Comparison of ENCODE assay signal across 17 cellular contexts in the genomic region with DNA sequence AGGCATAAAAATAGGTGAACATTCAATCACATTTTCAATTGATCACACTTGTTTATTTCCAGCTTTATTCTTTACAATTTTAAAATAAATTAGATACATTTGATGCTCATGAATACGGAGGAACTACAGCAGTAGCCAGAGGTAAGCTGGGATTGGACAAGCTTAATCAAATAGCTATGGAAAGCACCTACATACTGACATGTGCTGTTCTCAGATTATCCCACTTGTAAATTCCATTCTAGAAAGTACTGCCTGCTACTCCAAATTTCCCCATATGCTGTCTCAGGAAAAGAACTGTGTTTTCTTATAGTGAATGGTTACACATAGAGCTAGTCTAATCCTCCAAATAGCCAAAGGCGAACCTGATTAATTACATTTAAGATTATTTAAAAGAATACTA.
"Had no signal": no experiment of that assay in that cellular context is flagged by ENCODE, and none has a peak within 500 bp of the region (broad histone marks: within the 10 kb centered on the region; RNA-seq: fewer than 3 reads in every experiment).

No MANE protein-coding gene starts in this region.

- H3K9me3 Mint-ChIP-seq: activated T-cell treated with anti-CD3 and anti-CD28 coated beads, Interleukin-2, amount 50 U/mL, for 72 hours; natural killer cell treated with Interleukin-12 subunit alpha and Interleukin-12 subunit beta and Interleukin-15 and Interleukin-18, amount 100 ng/mL, for 72 hours; stimulated activated naive B cell treated with anti-CD40 and anti-IgM and Interleukin-4, amounts not matched to agents 10 μg/mL and 1 μg/mL and 100 μg/mL, for 72 hours had no signal

- FAIRE-seq: endothelial cell of umbilical vein had no signal

- DNase-seq: activated CD4-positive, alpha-beta T cell treated with anti-CD3 and anti-CD28 coated beads, Interleukin-2, amount 50 U/mL, for 4 hours; activated gamma-delta T cell treated with Interleukin-2 at 50 U/mL for 16 hours; activated T-cell treated with anti-CD3 and anti-CD28 coated beads, Interleukin-2, amount 50 U/mL, for 72 hours; dermis blood vessel endothelial cell; effector memory CD4-positive, alpha-beta T cell; glutamatergic neuron; hypothalamus; kidney glomerular epithelial cell; nucleus accumbens; sigmoid colon; stimulated activated naive B cell treated with anti-CD40 and anti-IgM and Interleukin-4, amounts not matched to agents 10 μg/mL and 1 μg/mL and 100 μg/mL, for 72 hours; SW 1271; T-helper 2 cell; uterus had no signal

- H3K4me3 ChIP-seq: sigmoid colon, uterus had no signal

- H3K27me3 ChIP-seq: sigmoid colon, uterus had no signal

- H3K36me3 ChIP-seq: sigmoid colon, uterus had no signal

- H3K27ac Mint-ChIP-seq: activated T-cell treated with anti-CD3 and anti-CD28 coated beads, Interleukin-2, amount 50 U/mL, for 72 hours; natural killer cell treated with Interleukin-12 subunit alpha and Interleukin-12 subunit beta and Interleukin-15 and Interleukin-18, amount 100 ng/mL, for 72 hours; stimulated activated naive B cell treated with anti-CD40 and anti-IgM and Interleukin-4, amounts not matched to agents 10 μg/mL and 1 μg/mL and 100 μg/mL, for 72 hours had no signal

- H3K4me3 Mint-ChIP-seq: activated naive CD8-positive, alpha-beta T cell; activated T-cell treated with anti-CD3 and anti-CD28 coated beads, Interleukin-2, amount 50 U/mL, for 72 hours; natural killer cell treated with Interleukin-12 subunit alpha and Interleukin-12 subunit beta and Interleukin-15 and Interleukin-18, amount 100 ng/mL, for 72 hours; stimulated activated naive B cell treated with anti-CD40 and anti-IgM and Interleukin-4, amounts not matched to agents 10 μg/mL and 1 μg/mL and 100 μg/mL, for 72 hours had no signal

- H3K36me3 Mint-ChIP-seq: natural killer cell treated with Interleukin-12 subunit alpha and Interleukin-12 subunit beta and Interleukin-15 and Interleukin-18, amount 100 ng/mL, for 72 hours had no signal

- H3K9me3 ChIP-seq: sigmoid colon, uterus had no signal

- H3K27me3 Mint-ChIP-seq: activated naive CD8-positive, alpha-beta T cell; natural killer cell treated with Interleukin-12 subunit alpha and Interleukin-12 subunit beta and Interleukin-15 and Interleukin-18, amount 100 ng/mL, for 72 hours; stimulated activated naive B cell treated with anti-CD40 and anti-IgM and Interleukin-4, amounts not matched to agents 10 μg/mL and 1 μg/mL and 100 μg/mL, for 72 hours had no signal
